1 cellular context compared by ENCODE assay signal in the genomic region with DNA sequence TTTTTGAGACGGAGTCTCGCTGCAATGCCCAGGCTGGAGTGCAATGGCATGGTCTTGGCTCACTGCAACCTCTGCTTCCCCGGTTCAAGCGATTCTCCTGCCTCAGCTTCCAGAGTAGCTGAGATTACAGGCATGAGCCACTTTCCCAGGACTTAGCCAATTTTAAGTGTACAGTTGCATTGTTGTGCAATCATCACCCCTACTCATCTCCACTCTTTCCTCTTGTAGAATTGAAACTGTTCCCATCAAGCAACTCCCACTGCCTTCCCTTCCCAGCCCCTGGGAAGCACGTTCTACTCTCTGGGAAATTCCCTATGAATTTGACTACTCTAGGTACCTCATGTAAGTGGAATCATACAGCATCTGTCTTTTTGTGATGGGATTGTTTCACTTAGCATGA.
TF ChIP-seq lines count a peak whose summit lies in the region.

No MANE protein-coding gene starts in this region.

TF ChIP-seq in K562, 482 proteins besides CTCF, POLR2A, EP300 and RAD21:
- peak; percentile 53 for TF ChIP-seq CEBPB (tag; IDR thresholded peaks at IDR 0.05)
